In genomic region chr7:16400896-16401275, GRCh38 we compare ENCODE assay signal across 24 cellular contexts.
"Had no signal": no experiment of that assay in that cellular context is flagged by ENCODE, and none has a peak within 500 bp of the region (broad histone marks: within the 10 kb centered on the region; RNA-seq: fewer than 3 reads in every experiment).

No MANE protein-coding gene starts in this region.

- ATAC-seq: natural killer cell; psoas muscle; right cardiac atrium; right lobe of liver; stimulated activated effector memory CD8-positive, alpha-beta T cell treated with anti-CD3 and anti-CD28 coated beads, Interleukin-12 subunit alpha, Interleukin-12 subunit beta, amount 100 ng/mL, for 72 hours; stimulated activated naive B cell treated with anti-CD40 and anti-IgM and Interleukin-4, amounts not matched to agents 10 μg/mL and 1 μg/mL and 100 μg/mL, for 72 hours; upper lobe of right lung had no signal

- H3K4me1 ChIP-seq: neural progenitor cell, parathyroid adenoma, psoas muscle, right lobe of liver, sigmoid colon, thyroid gland, transverse colon, upper lobe of right lung, vagina had no signal

- DNase-seq: natural killer cell; occipital lobe; ovary; posterior cingulate gyrus; psoas muscle; right lobe of liver; sigmoid colon; small intestine; stimulated activated CD4-positive, alpha-beta T cell treated with anti-CD3 and anti-CD28 coated beads, Interleukin-15, amount 100 ng/mL, for 24 hours; stimulated activated CD4-positive, alpha-beta T cell treated with anti-CD3 and anti-CD28 coated beads, Interleukin-2, amount 100 ng/mL, for 24 hours; stimulated activated CD4-positive, alpha-beta T cell treated with anti-CD3 and anti-CD28 coated beads, Interleukin-2, amount 100 ng/mL, for 48 hours; stimulated activated CD4-positive, alpha-beta T cell treated with anti-CD3 and anti-CD28 coated beads, Interleukin-4, amount 100 ng/mL, for 24 hours; stimulated activated naive B cell treated with anti-CD40 and anti-IgM and Interleukin-4, amounts not matched to agents 10 μg/mL and 1 μg/mL and 100 μg/mL, for 72 hours; stimulated activated naive CD4-positive, alpha-beta T cell treated with Interleukin-2 at 50 U/mL for 16 hours; stomach; thyroid gland; transverse colon; upper lobe of right lung had no signal

- H3K79me2 ChIP-seq: parathyroid adenoma had no signal

- H2AFZ ChIP-seq: neural progenitor cell, parathyroid adenoma had no signal

- H3K27me3 ChIP-seq: neural progenitor cell, ovary, right lobe of liver, sigmoid colon, stomach, thyroid gland, transverse colon, upper lobe of right lung, vagina had no signal

- H3K4me3 ChIP-seq: neural progenitor cell, ovary, psoas muscle, right lobe of liver, sigmoid colon, stomach, thoracic aorta, thyroid gland, transverse colon, upper lobe of right lung, vagina had no signal

- H3K9me3 ChIP-seq: ovary, right lobe of liver, thyroid gland had no signal

- H3K36me3 ChIP-seq: neural progenitor cell, ovary, right lobe of liver, sigmoid colon, thoracic aorta, thyroid gland, transverse colon, upper lobe of right lung had no signal

- H3K4me2 ChIP-seq: neural progenitor cell had no signal

- H3K27ac ChIP-seq: neural progenitor cell, ovary, parathyroid adenoma, psoas muscle, right lobe of liver, sigmoid colon, stomach, thoracic aorta, thyroid gland, upper lobe of right lung, vagina had no signal
